23 cellular contexts compared by ENCODE assay signal in the genomic region with DNA sequence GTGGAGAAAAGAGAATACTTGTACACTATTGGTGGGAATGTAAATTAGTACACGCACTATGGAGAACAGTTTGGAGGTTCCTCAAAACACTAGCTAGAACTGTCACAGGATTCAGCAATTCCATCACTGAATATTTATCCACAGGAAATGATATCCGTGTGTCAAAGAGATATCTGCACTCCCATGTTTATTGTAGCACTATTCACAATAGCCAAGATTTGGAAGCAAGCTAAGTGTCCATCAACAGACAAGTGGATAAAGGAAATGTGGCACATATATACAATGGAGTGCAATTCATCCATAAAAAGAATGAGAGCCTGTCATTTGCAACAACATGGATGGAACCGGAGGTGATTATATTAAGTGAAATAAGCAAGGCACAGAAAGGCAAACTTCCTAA.
"Had no signal": no experiment of that assay in that cellular context is flagged by ENCODE, and none has a peak within 500 bp of the region (broad histone marks: within the 10 kb centered on the region; RNA-seq: fewer than 3 reads in every experiment).

No MANE protein-coding gene starts in this region.

- H3K36me3 ChIP-seq: colonic mucosa, esophagus muscularis mucosa, esophagus squamous epithelium, gastrocnemius medialis, gastroesophageal sphincter, heart left ventricle, heart right ventricle had no signal

- DNase-seq: colonic mucosa; cortex of kidney; dermis blood vessel endothelial cell; dorsolateral prefrontal cortex; effector CD4-positive, alpha-beta T cell; effector CD8-positive, alpha-beta T cell; effector memory CD4-positive, alpha-beta T cell; effector memory CD8-positive, alpha-beta T cell; endodermal cell; erythroblast; esophagus squamous epithelium; foreskin fibroblast; foreskin keratinocyte; foreskin melanocyte; gastrocnemius medialis; glutamatergic neuron; head of caudate nucleus; heart left ventricle; heart right ventricle had no signal

- H3K27ac ChIP-seq: colonic mucosa, coronary artery, dorsolateral prefrontal cortex, epithelial cell of prostate, esophagus muscularis mucosa, esophagus squamous epithelium, foreskin keratinocyte, gastrocnemius medialis, gastroesophageal sphincter, heart left ventricle, heart right ventricle had no signal

- H3K9me3 ChIP-seq: colonic mucosa, esophagus muscularis mucosa, esophagus squamous epithelium, gastrocnemius medialis, gastroesophageal sphincter had no signal

- H3K27me3 ChIP-seq: colonic mucosa, dorsolateral prefrontal cortex, esophagus muscularis mucosa, esophagus squamous epithelium, foreskin keratinocyte, gastrocnemius medialis, gastroesophageal sphincter, heart left ventricle, heart right ventricle had no signal

- H3K4me3 ChIP-seq: colonic mucosa, coronary artery, dorsolateral prefrontal cortex, esophagus muscularis mucosa, esophagus squamous epithelium, gastrocnemius medialis, gastroesophageal sphincter, heart left ventricle, heart right ventricle had no signal
